1 cellular context compared by ENCODE assay signal in the genomic region with DNA sequence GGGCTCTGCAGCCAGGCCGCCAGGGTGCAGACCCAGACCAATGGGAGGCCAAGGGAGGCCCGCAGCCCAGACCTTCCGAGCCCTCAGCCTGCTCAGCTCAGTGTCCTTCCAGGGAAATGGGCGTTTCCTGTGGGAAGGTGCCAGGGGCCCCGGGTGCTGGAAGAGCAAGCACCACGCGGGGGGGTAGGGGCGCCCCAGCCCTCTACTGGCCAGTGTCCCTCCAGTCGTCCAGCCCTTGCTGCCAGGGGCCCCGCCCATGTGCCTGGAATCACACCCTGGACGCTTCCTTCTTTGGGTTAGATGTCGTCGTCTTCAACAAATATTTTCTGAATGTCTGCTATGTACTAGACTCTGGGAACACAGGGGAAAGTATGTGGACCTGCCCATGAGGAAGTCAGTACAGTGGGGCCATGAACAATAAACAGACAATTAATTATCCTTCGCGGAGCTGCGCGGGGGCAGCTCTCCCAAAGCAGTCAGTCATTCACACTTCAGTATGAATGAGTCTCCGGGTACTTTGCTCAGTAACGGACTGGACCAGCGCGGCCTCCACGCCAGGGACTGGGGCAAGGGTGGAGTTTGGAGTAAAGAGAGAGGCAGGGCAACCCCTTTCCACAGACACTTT.
A peak's percentile ranks its signal among the peaks of the same experiment; 100 is the strongest.
TF ChIP-seq lines count a peak whose summit lies in the region.

No MANE protein-coding gene starts in this region.

TF ChIP-seq in H1, 55 proteins besides CTCF, POLR2A, EP300 and RAD21:
- TF ChIP-seq KDM1A (IDR thresholded peaks at IDR 0.05; ENCODE audit: borderline replicate concordance, low read length) (peak; percentile 56; the same call in 1 of the 2 replicates), GTF2F1 (IDR thresholded peaks at IDR 0.05; ENCODE audit: borderline replicate concordance, low read depth, low read length) (no peak)
